Comparison of ENCODE assay signal across 23 cellular contexts in genomic region chr5:98921947-98922508, GRCh38. TPM values are rescaled to one million over a fixed set of nuclear protein-coding genes. Genes with fewer than 3 reads are reported as not detected.
DNase-seq lines count a peak whose midpoint lies in the region; ATAC-seq lines count a peak whose summit lies in the region.
"Had no signal": no experiment of that assay in that cellular context is flagged by ENCODE, and none has a peak within 500 bp of the region (broad histone marks: within the 10 kb centered on the region; RNA-seq: fewer than 3 reads in every experiment).

No MANE protein-coding gene starts in this region.

- DNase-seq in T-helper 2 cell treated with Interferon-gamma antibody and Interleukin-4, amounts not matched to agents 5 μg/mL and 100 μg/mL, for 36 hours (ENCODE audit: low spot score): no peak
- no peak for DNase-seq in T-helper 2 cell
- no peak for DNase-seq in T-cell
- DNase-seq in central memory CD8-positive, alpha-beta T cell (ENCODE audit: low spot score in 2 of 2): no peak
- no peak for DNase-seq in foreskin melanocyte
- no peak for DNase-seq in AG08396 (ENCODE audit: low spot score)
- DNase-seq in mesenteric fat pad (ENCODE audit: low spot score): no peak
- DNase-seq: activated CD4-positive, CD25-positive, alpha-beta regulatory T cell treated with anti-CD3 and anti-CD28 coated beads, Interleukin-2, amount 50 U/mL, for 72 hours; amniotic stem cell; BE2C; DMS 273 treated with DMSO at 0.1 percent for 48 hours; left ventricle myocardium inferior; NCI-H1105 treated with DMSO at 0.1 percent for 48 hours; NCI-H2081 treated with DMSO at 0.1 percent for 48 hours; NCI-H510A treated with DMSO at 0.1 percent for 48 hours; stimulated activated CD4-positive, alpha-beta T cell treated with anti-CD3 and anti-CD28 coated beads, Interleukin-1b, Interleukin-23, amount 100 ng/mL, for 48 hours; stomach had no signal

- peaks cover 53% of the 10 kb centered on the region for H3K4me1 Mint-ChIP-seq in T-helper 2 cell treated with Interferon-gamma antibody and Interleukin-4, amounts not matched to agents 5 μg/mL and 100 μg/mL, for 36 hours (ENCODE audit: low read depth)
- peaks cover 87 to 91% (median 87%) of the 10 kb centered on the region in 3 donors for H3K4me1 Mint-ChIP-seq in T-cell
- H3K4me1 Mint-ChIP-seq in central memory CD8-positive, alpha-beta T cell: peaks cover 57% of the 10 kb centered on the region

- H3K4me3 ChIP-seq in BLaER1 treated with 17β-estradiol and CSF1 and Interleukin-3, amounts not matched to agents 10 nM and 100 nM: peak overlapping the region in 7 of 10 experiments; percentile 22 to 57 (median 39); a peak in 11 of 20 replicates
- H3K4me3 ChIP-seq: left ventricle myocardium inferior, prostate gland, SJSA1, stomach had no signal

- H3K36me3 Mint-ChIP-seq in T-helper 2 cell treated with Interferon-gamma antibody and Interleukin-4, amounts not matched to agents 5 μg/mL and 100 μg/mL, for 36 hours (ENCODE audit: low read depth): peaks cover 57% of the 10 kb centered on the region
- H3K36me3 Mint-ChIP-seq in T-cell: peaks cover 62% of the 10 kb centered on the region
- H3K36me3 Mint-ChIP-seq in central memory CD8-positive, alpha-beta T cell (ENCODE audit: insufficient read depth): peaks cover 67% of the 10 kb centered on the region

- H3K27me3 Mint-ChIP-seq in T-helper 2 cell treated with Interferon-gamma antibody and Interleukin-4, amounts not matched to agents 5 μg/mL and 100 μg/mL, for 36 hours (ENCODE audit: low read depth): no peaks in the 10 kb centered on the region
- H3K27me3 Mint-ChIP-seq in T-cell: no peaks in the 10 kb centered on the region
- no peaks in the 10 kb centered on the region for H3K27me3 Mint-ChIP-seq in central memory CD8-positive, alpha-beta T cell
- H3K27me3 Mint-ChIP-seq: dendritic cell treated with granulocyte-macrophage colony-stimulating factor and Interleukin-4, amounts not matched to agents 40 ng/mL and 50 ng/mL, for 4 days; type B pancreatic cell had no signal

- H3K9ac ChIP-seq in BLaER1 treated with 17β-estradiol and CSF1 and Interleukin-3, amounts not matched to agents 10 nM and 100 nM: peak overlapping the region; percentile 29 to 79 (median 58); a peak in 19 of 22 replicates

- H3K9me3 ChIP-seq in BLaER1 treated with 17β-estradiol and CSF1 and Interleukin-3, amounts not matched to agents 10 nM and 100 nM (replicated peaks in 1 of 11): no peaks in the 10 kb centered on the region; a peak in 1 of 22 replicates
- H3K9me3 ChIP-seq: BE2C, left ventricle myocardium inferior, prostate gland, SJSA1, stomach had no signal

- H3K4me1 ChIP-seq in BLaER1 treated with 17β-estradiol and CSF1 and Interleukin-3, amounts not matched to agents 10 nM and 100 nM: peaks cover 51 to 95% (median 73%) of the 10 kb centered on the region in 10 experiments
- H3K4me1 ChIP-seq: BE2C, SJSA1 had no signal

- POLR2A ChIA-PET in T-cell (lab: Charles Lee): interaction anchor here (0.6 to 2.5 kb wide), 8 partner anchors 8 to 149 kb away, joined by 3 to 26 read pairs (median 5); no protein-coding TSS in a partner anchor

- H4K20me1 ChIP-seq in BLaER1 treated with 17β-estradiol and CSF1 and Interleukin-3, amounts not matched to agents 10 nM and 100 nM: peaks cover 66 to 100% (median 95%) of the 10 kb centered on the region in 11 experiments; a peak in 21 of 22 replicates

- H3K9me3 Mint-ChIP-seq in T-helper 2 cell treated with Interferon-gamma antibody and Interleukin-4, amounts not matched to agents 5 μg/mL and 100 μg/mL, for 36 hours: no peaks in the 10 kb centered on the region
- no peaks in the 10 kb centered on the region for H3K9me3 Mint-ChIP-seq in T-cell
- H3K9me3 Mint-ChIP-seq in central memory CD8-positive, alpha-beta T cell: no peaks in the 10 kb centered on the region
- H3K9me3 Mint-ChIP-seq: dendritic cell treated with granulocyte-macrophage colony-stimulating factor and Interleukin-4, amounts not matched to agents 40 ng/mL and 50 ng/mL, for 4 days; type B pancreatic cell had no signal

- H3K27ac Mint-ChIP-seq in T-helper 2 cell treated with Interferon-gamma antibody and Interleukin-4, amounts not matched to agents 5 μg/mL and 100 μg/mL, for 36 hours: peak overlapping the region; percentile 60
- H3K27ac Mint-ChIP-seq in T-cell: peak overlapping the region; percentile 43 to 45
- peak overlapping the region; percentile 68 for H3K27ac Mint-ChIP-seq in central memory CD8-positive, alpha-beta T cell (ENCODE audit: low read depth)
- H3K27ac Mint-ChIP-seq: dendritic cell treated with granulocyte-macrophage colony-stimulating factor and Interleukin-4, amounts not matched to agents 40 ng/mL and 50 ng/mL, for 4 days; type B pancreatic cell had no signal

- peak overlapping the region in 9 of 11 experiments; percentile 30 to 85 (median 67); a peak in 16 of 22 replicates for H3K27ac ChIP-seq in BLaER1 treated with 17β-estradiol and CSF1 and Interleukin-3, amounts not matched to agents 10 nM and 100 nM
- H3K27ac ChIP-seq: 22Rv1, left ventricle myocardium inferior, prostate gland, SJSA1, stomach had no signal

- no peaks in the 10 kb centered on the region for H3K27me3 ChIP-seq in BLaER1 treated with 17β-estradiol and CSF1 and Interleukin-3, amounts not matched to agents 10 nM and 100 nM
- H3K27me3 ChIP-seq: BE2C, SJSA1, stomach had no signal

- CTCF ChIA-PET in T-cell (lab: Charles Lee): interaction anchor here (1.0 to 2.1 kb wide), 5 partner anchors 9 to 139 kb away, joined by 3 to 7 read pairs (median 3); no protein-coding TSS in a partner anchor

- H3K4me2 ChIP-seq in BLaER1 treated with 17β-estradiol and CSF1 and Interleukin-3, amounts not matched to agents 10 nM and 100 nM: peak overlapping the region; percentile 65 to 86 (median 80)

- peak overlapping the region; percentile 22 for H3K4me3 Mint-ChIP-seq in T-helper 2 cell treated with Interferon-gamma antibody and Interleukin-4, amounts not matched to agents 5 μg/mL and 100 μg/mL, for 36 hours
- H3K4me3 Mint-ChIP-seq in T-cell: peak overlapping the region; percentile 39 to 56 (median 42)
- H3K4me3 Mint-ChIP-seq in central memory CD8-positive, alpha-beta T cell: peak overlapping the region; percentile 44
- H3K4me3 Mint-ChIP-seq: dendritic cell treated with granulocyte-macrophage colony-stimulating factor and Interleukin-4, amounts not matched to agents 40 ng/mL and 50 ng/mL, for 4 days; type B pancreatic cell had no signal

- no peak for ATAC-seq in T-cell (replicated peaks in 1 of 4)
- ATAC-seq in central memory CD8-positive, alpha-beta T cell (replicated peaks; ENCODE audit: extremely low read depth, poor library complexity, severe bottlenecking): no peak

- H3K36me3 ChIP-seq in BLaER1 treated with 17β-estradiol and CSF1 and Interleukin-3, amounts not matched to agents 10 nM and 100 nM: peaks cover 77 to 96% (median 87%) of the 10 kb centered on the region in 11 experiments
- H3K36me3 ChIP-seq: prostate gland had no signal

RNA-seq across cellular contexts. Expression of gene CHD1, which starts 6.8 kb away (rescaled TPM):
- 100 to 1,000 TPM in 2 of 5 donors, 10 to 100 TPM in 3; 61.5 to 150 (median 64.9) TPM for total RNA-seq in T-cell
- total RNA-seq in mesenteric fat pad: 62.2 TPM
